In genomic region chr10:88120075-88120474, GRCh38 we compare ENCODE assay signal across 22 cellular contexts.
DNase-seq lines count a peak whose midpoint lies in the region; ATAC-seq, FAIRE-seq and TF ChIP-seq lines count a peak whose summit lies in the region.
"Had no signal": no experiment of that assay in that cellular context is flagged by ENCODE, and none has a peak within 500 bp of the region (broad histone marks: within the 10 kb centered on the region; RNA-seq: fewer than 3 reads in every experiment).

No MANE protein-coding gene starts in this region.

- BruUV-seq in K562 (replicated peaks; lab: Mats Ljungman, UMichigan), result no TSS peak

- H3K9me3 ChIP-seq in BLaER1 (no peaks in the 10 kb centered on the region), K562 (replicated peaks; ENCODE audit: control insufficient read depth, insufficient read depth, low read depth, low read length) (no peaks in the 10 kb centered on the region)
- H3K9me3 ChIP-seq: prostate gland, SK-N-SH, thoracic aorta had no signal

- DNase-seq in D341Med (ENCODE audit: low spot score) (peak; percentile 39), NCI-H2227 (lab: John Stamatoyannopoulos, UW; ENCODE audit: unreplicated experiment) (peak; percentile 3), K562 (ENCODE audit: extremely low read depth in 1 of 4, low spot score in 3 of 4) (peak in 1 of 4 experiments; percentile 11), dorsolateral prefrontal cortex (no peak), Ammon's horn (ENCODE audit: low spot score) (no peak), HuH-7.5 (ENCODE audit: low spot score) (no peak), hepatic stellate cell (ENCODE audit: low spot score) (no peak)
- DNase-seq: activated CD4-positive, alpha-beta T cell treated with anti-CD3 and anti-CD28 coated beads for 48 hours; activated CD8-positive, alpha-beta memory T cell treated with anti-CD3 and anti-CD28 coated beads for 24 hours; activated gamma-delta T cell treated with Interleukin-2 at 50 U/mL for 16 hours; activated T-cell treated with anti-CD3 and anti-CD28 coated beads, Interleukin-2, amount 50 U/mL, for 1 hour; CD4-positive, CD25-positive, alpha-beta regulatory T cell; cerebellar nuclear complex; GOT3; KG1; nucleus accumbens; SK-N-SH had no signal

- no peak overlapping the region for H3K9ac ChIP-seq in BLaER1
- no peak overlapping the region for H3K9ac ChIP-seq in K562 (ENCODE audit: insufficient read depth in 1 of 2, low read depth in 2 of 2, low read length in 2 of 2)
- H3K9ac ChIP-seq: SK-N-SH had no signal

- 0% methylated on average over 2 of the region's 8 CpGs for WGBS in K562 (ENCODE audit: insufficient coverage, low coverage, missing lambda C conversion rate)

- H4K20me1 ChIP-seq in BLaER1, result no peaks in the 10 kb centered on the region
- no peaks in the 10 kb centered on the region for H4K20me1 ChIP-seq in K562 (replicated peaks; ENCODE audit: control insufficient read depth, insufficient read depth, low read length)

- H3K4me2 ChIP-seq in BLaER1 (peak overlapping the region; percentile 39), K562 (ENCODE audit: insufficient read depth, low read length) (0 out of 2 replicates have a peak overlapping the region, but pooled peaks have one; percentile 32)
- H3K4me2 ChIP-seq: SK-N-SH had no signal

- H3K4me3 ChIP-seq in BLaER1 (no peak overlapping the region), K562 (no peak overlapping the region), dorsolateral prefrontal cortex (no peak overlapping the region)
- H3K4me3 ChIP-seq: prostate gland, thoracic aorta had no signal

- TF ChIP-seq EP300 in K562 (IDR thresholded peaks at IDR 0.05; ENCODE audit: low read length), result no peak

- ATAC-seq in K562, result no peak

- FAIRE-seq in K562 (lab: Jason Lieb, UNC), result no peak
- FAIRE-seq: urothelium cell line had no signal

- intact Hi-C loops in K562 (cut with micrococcal nuclease), result no loop called here
- intact Hi-C loops in dorsolateral prefrontal cortex (cut with DNase I), result no loop called here

- H3K36me3 ChIP-seq in BLaER1, result no peaks in the 10 kb centered on the region
- no peaks in the 10 kb centered on the region for H3K36me3 ChIP-seq in K562 (ENCODE audit: control insufficient read depth, insufficient read depth, low read length)
- H3K36me3 ChIP-seq: prostate gland, thoracic aorta had no signal

- TF ChIP-seq CTCF in K562 (IDR thresholded peaks at IDR 0.05 in 2 of 3, conservative IDR thresholded peaks at IDR 0.05 in 1 of 3; ENCODE audit: insufficient read depth in 2 of 3, low read depth in 1 of 3, low read length in 3 of 3) (no peak), dorsolateral prefrontal cortex (IDR thresholded peaks at IDR 0.05 in 54 of 56, conservative IDR thresholded peaks at IDR 0.05 in 2 of 56; ENCODE audit: low read depth in 1 of 56, partially characterized antibody in 56 of 56) (no peak)

- no peaks in the 10 kb centered on the region for H3K79me2 ChIP-seq in K562 (ENCODE audit: control insufficient read depth, insufficient read depth, low read length)

- CTCF ChIA-PET in K562 (lab: Yijun Ruan, JAX; ENCODE audit: low intra/inter-chr PET ratio), result no interaction called here

- POLR2A ChIA-PET in K562 (lab: Yijun Ruan, JAX), result no interaction called here

- no peak for TF ChIP-seq RAD21 in K562 (CRISPR knock-in tag; conservative IDR thresholded peaks at IDR 0.05 in 1 of 2, IDR thresholded peaks at IDR 0.05 in 1 of 2)

- no peak overlapping the region for H2AFZ ChIP-seq in K562 (ENCODE audit: low read depth, low read length)

- H3K27ac ChIP-seq in BLaER1, result peak overlapping the region; percentile 42; the same call in 1 of the 2 replicates
- H3K27ac ChIP-seq in K562 (ENCODE audit: extremely low read depth, low read depth, low read length), result no peak overlapping the region
- H3K27ac ChIP-seq in dorsolateral prefrontal cortex, result no peak overlapping the region
- H3K27ac ChIP-seq: prostate gland, RWPE1, thoracic aorta had no signal

- no peaks in the 10 kb centered on the region for H3K27me3 ChIP-seq in BLaER1
- H3K27me3 ChIP-seq in K562 (ENCODE audit: control insufficient read depth in 2 of 2, insufficient read depth in 2 of 2, low read length in 2 of 2), result no peaks in the 10 kb centered on the region; a peak in 2 of 5 replicates
- peaks cover 0 to 3% (median 0%) of the 10 kb centered on the region in 45 donors for H3K27me3 ChIP-seq in dorsolateral prefrontal cortex

- H3K9me1 ChIP-seq in K562 (ENCODE audit: control insufficient read depth, insufficient read depth, low read length), result no peaks in the 10 kb centered on the region

- in situ Hi-C loops in K562 (cut with MboI), result no loop called here

- H3K4me1 ChIP-seq in BLaER1 (peaks cover 76% of the 10 kb centered on the region), K562 (replicated peaks in 1 of 2; ENCODE audit: control insufficient read depth in 2 of 2, insufficient read depth in 2 of 2, low read length in 2 of 2) (no peaks in the 10 kb centered on the region)
- H3K4me1 ChIP-seq: prostate gland had no signal

- TF ChIP-seq POLR2A in K562 (conservative IDR thresholded peaks at IDR 0.05), result no peak

TF ChIP-seq in K562, 482 proteins besides CTCF, POLR2A, EP300 and RAD21 (continues in another document):
- TF ChIP-seq ZBTB2 (IDR thresholded peaks at IDR 0.05), result no peak
- no peak for TF ChIP-seq ZC3H4 (CRISPR knock-in tag; IDR thresholded peaks at IDR 0.05; ENCODE audit: borderline replicate concordance)
- TF ChIP-seq ZNF707 (CRISPR knock-in tag; conservative IDR thresholded peaks at IDR 0.05), result no peak
- TF ChIP-seq CUX1 (CRISPR knock-in tag; IDR thresholded peaks at IDR 0.05), result no peak
- TF ChIP-seq NCOA1 (IDR thresholded peaks at IDR 0.05; ENCODE audit: low read depth), result peak; percentile 70
- no peak for TF ChIP-seq SNRNP70 (optimal IDR thresholded peaks at IDR 0.05; ENCODE audit: low read depth, low read length)
- no peak for TF ChIP-seq ZNF347 (CRISPR knock-in tag; IDR thresholded peaks at IDR 0.05; ENCODE audit: low read depth)
- TF ChIP-seq STAT5A (IDR thresholded peaks at IDR 0.05; ENCODE audit: borderline replicate concordance, low read length), result no peak
- TF ChIP-seq ZNF224 (CRISPR knock-in tag; IDR thresholded peaks at IDR 0.05), result no peak
- TF ChIP-seq GABPB1 (CRISPR knock-in tag; IDR thresholded peaks at IDR 0.05), result peak; percentile 27; the same call in 1 of the 2 replicates

Comparison
In these comparisons a context has a peak if more than half of its experiments do, and no peak if none do; other contexts are left out.
1. DNase-seq: peak in D341Med (single experiment) and NCI-H2227 (single experiment); none in dorsolateral prefrontal cortex (0 of 10), Ammon's horn (single experiment), HuH-7.5 (single experiment) and hepatic stellate cell (single experiment).